9 cellular contexts compared by ENCODE assay signal in the genomic region with DNA sequence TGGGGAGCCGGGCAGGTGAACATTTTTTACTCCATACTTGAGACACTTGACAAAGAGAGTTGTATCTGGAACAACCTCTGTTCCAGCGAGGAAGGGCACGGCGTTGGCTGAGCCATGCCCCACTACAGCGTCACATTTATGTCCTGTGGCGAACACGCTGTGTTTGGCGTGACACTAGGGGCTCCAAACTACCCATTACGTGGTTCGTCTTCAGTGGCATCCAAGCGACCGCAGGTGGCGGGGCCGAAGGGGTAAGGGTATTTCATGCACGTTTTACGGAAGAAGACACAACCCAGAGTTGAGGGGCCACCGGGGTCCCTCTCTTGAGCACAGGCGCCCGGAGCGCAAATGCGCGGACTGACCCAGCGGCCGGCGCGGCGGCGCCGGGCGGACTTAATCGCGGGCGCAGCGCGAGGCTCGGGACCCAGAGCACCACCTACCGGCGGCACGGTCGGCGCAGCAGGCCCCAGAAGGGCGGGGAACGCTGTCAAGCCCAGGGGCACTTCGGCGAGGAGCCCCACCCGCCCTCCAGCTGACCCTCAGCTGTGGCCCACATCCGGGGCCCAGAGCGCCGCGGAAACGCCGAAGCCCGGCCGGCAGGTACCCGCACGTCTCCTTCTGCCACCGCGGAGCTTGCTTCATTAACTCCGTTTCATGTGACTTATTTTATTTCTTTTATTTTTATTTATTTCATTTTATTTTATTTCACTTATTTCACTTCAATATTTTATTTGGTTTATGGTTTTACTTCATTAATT.
DNase-seq lines count a peak whose midpoint lies in the region; ATAC-seq, FAIRE-seq and TF ChIP-seq lines count a peak whose summit lies in the region.
"Had no signal": no experiment of that assay in that cellular context is flagged by ENCODE, and none has a peak within 500 bp of the region (broad histone marks: within the 10 kb centered on the region; RNA-seq: fewer than 3 reads in every experiment).

No MANE protein-coding gene starts in this region.

- peak; percentile 21 for FAIRE-seq in endometrium (lab: Jason Lieb, UNC)
- FAIRE-seq: islet of Langerhans had no signal

- TF ChIP-seq CTCF in C4-2B (conservative IDR thresholded peaks at IDR 0.05): peak; percentile 94

- ATAC-seq in GM19324 (IDR thresholded peaks at IDR 0.05; ENCODE audit: low FRiP score, unreplicated experiment): peak; percentile 95
- peak; percentile 94 for ATAC-seq in HG03457 (IDR thresholded peaks at IDR 0.05; ENCODE audit: unreplicated experiment)

- DNase-seq in NCI-H82 (lab: John Stamatoyannopoulos, UW): peak; percentile 87
- DNase-seq in activated CD8-positive, alpha-beta memory T cell treated with anti-CD3 and anti-CD28 coated beads for 24 hours: peak; percentile 88
- peak; percentile 71 for DNase-seq in midbrain (lab: John Stamatoyannopoulos, UW)
- DNase-seq in stimulated activated CD8-positive, alpha-beta memory T cell treated with anti-CD3 and anti-CD28 coated beads, Interleukin-15, amount 100 ng/mL, for 48 hours (ENCODE audit: low read depth in 2 of 2): peak; percentile 64 to 68

- H3K27ac ChIP-seq in C4-2B: peak overlapping the region; percentile 44

Comparison
In these comparisons a context has a peak if more than half of its experiments do, and no peak if none do; other contexts are left out.
1. Peak in every context shown above with its lines: DNase-seq, ATAC-seq and H3K27ac ChIP-seq.